ENCODE assay signal across 14 cellular contexts in the genomic region with DNA sequence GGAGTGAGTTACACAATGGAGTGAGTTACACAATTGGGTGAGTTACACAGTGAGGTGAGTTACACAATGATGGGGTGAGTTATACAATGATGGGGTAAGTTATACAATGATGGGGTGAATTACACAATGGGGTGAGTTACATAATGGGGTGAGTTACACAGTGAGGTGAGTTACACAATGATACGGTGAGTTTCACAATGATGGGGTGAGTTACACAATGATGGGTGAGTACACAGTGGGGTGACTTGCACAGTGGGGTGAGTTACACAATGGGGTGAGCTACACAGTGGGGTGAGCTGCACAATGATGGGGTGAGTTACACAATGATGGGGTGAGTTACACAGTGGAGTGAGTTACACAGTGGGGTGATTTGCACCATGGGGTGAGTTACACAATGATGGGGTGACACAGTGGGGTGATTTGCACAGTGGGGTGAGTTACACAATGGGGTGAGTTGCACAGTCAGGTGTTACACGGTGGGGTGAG. TPM values are rescaled to one million over a fixed set of nuclear protein-coding genes. Genes with fewer than 3 reads are reported as not detected.
A peak's percentile ranks its signal among the peaks of the same experiment; 100 is the strongest.
DNase-seq lines count a peak whose midpoint lies in the region; ATAC-seq and TF ChIP-seq lines count a peak whose summit lies in the region.
"Had no signal": no experiment of that assay in that cellular context is flagged by ENCODE, and none has a peak within 500 bp of the region (broad histone marks: within the 10 kb centered on the region; RNA-seq: fewer than 3 reads in every experiment).

No MANE protein-coding gene starts in this region.

- ATAC-seq in sciatic nerve (peak; percentile 60), HG03520 (IDR thresholded peaks at IDR 0.05; ENCODE audit: unreplicated experiment) (no peak), HG02588 (IDR thresholded peaks at IDR 0.05; ENCODE audit: unreplicated experiment) (no peak)

- H3K4me1 Mint-ChIP-seq in activated CD4-positive, alpha-beta memory T cell treated with anti-CD3 and anti-CD28 coated beads, Interleukin-2, amount 10 ng/mL, durations not matched to agents 7 days and 5 days = peaks cover 2% of the 10 kb centered on the region
- H3K4me1 Mint-ChIP-seq in activated CD4-positive, alpha-beta memory T cell treated with anti-CD3 and anti-CD28 coated beads for 36 hours (ENCODE audit: low read depth) = no peaks in the 10 kb centered on the region

- peaks cover 31% of the 10 kb centered on the region for H3K27me3 Mint-ChIP-seq in activated CD4-positive, alpha-beta memory T cell treated with anti-CD3 and anti-CD28 coated beads, Interleukin-2, amount 10 ng/mL, durations not matched to agents 7 days and 5 days
- peaks cover 39% of the 10 kb centered on the region for H3K27me3 Mint-ChIP-seq in activated CD4-positive, alpha-beta memory T cell treated with anti-CD3 and anti-CD28 coated beads for 36 hours

- peak; percentile 12 for DNase-seq in activated CD4-positive, alpha-beta memory T cell treated with anti-CD3 and anti-CD28 coated beads, Interleukin-2, amount 10 ng/mL, durations not matched to agents 7 days and 5 days
- DNase-seq in activated CD4-positive, alpha-beta memory T cell treated with anti-CD3 and anti-CD28 coated beads for 36 hours = no peak
- DNase-seq in NCI-H226 = peak; percentile 56
- DNase-seq in epithelial cell of proximal tubule (ENCODE audit: low read depth) = peak; percentile 43
- DNase-seq in sciatic nerve (ENCODE audit: low spot score) = no peak
- DNase-seq in kidney glomerular epithelial cell (lab: John Stamatoyannopoulos, UW) = no peak
- DNase-seq: amniotic stem cell, dermis blood vessel endothelial cell, NCI-H2081, SJCRH30 had no signal

- no peak for TF ChIP-seq CTCF in epithelial cell of proximal tubule (conservative IDR thresholded peaks at IDR 0.05; ENCODE audit: low read depth, low read length)

- POLR2A ChIA-PET in activated CD4-positive, alpha-beta memory T cell treated with anti-CD3 and anti-CD28 coated beads, Interleukin-2, amount 10 ng/mL, durations not matched to agents 7 days and 5 days (lab: Charles Lee) = no interaction called here
- POLR2A ChIA-PET in activated CD4-positive, alpha-beta memory T cell treated with anti-CD3 and anti-CD28 coated beads for 36 hours (lab: Charles Lee) = no interaction called here

- no peak overlapping the region for H3K4me3 Mint-ChIP-seq in activated CD4-positive, alpha-beta memory T cell treated with anti-CD3 and anti-CD28 coated beads, Interleukin-2, amount 10 ng/mL, durations not matched to agents 7 days and 5 days
- H3K4me3 Mint-ChIP-seq in activated CD4-positive, alpha-beta memory T cell treated with anti-CD3 and anti-CD28 coated beads for 36 hours = no peak overlapping the region
- H3K4me3 Mint-ChIP-seq: neural progenitor cell had no signal

- no peak overlapping the region for H3K4me3 ChIP-seq in epithelial cell of proximal tubule (ENCODE audit: low read depth, low read length)
- H3K4me3 ChIP-seq: lung, neural progenitor cell, SJCRH30 had no signal

- no peaks in the 10 kb centered on the region for H3K9me3 Mint-ChIP-seq in activated CD4-positive, alpha-beta memory T cell treated with anti-CD3 and anti-CD28 coated beads, Interleukin-2, amount 10 ng/mL, durations not matched to agents 7 days and 5 days
- H3K9me3 Mint-ChIP-seq in activated CD4-positive, alpha-beta memory T cell treated with anti-CD3 and anti-CD28 coated beads for 36 hours = peaks cover 7% of the 10 kb centered on the region

- CTCF ChIA-PET in activated CD4-positive, alpha-beta memory T cell treated with anti-CD3 and anti-CD28 coated beads, Interleukin-2, amount 10 ng/mL, durations not matched to agents 7 days and 5 days (lab: Charles Lee) = no interaction called here
- CTCF ChIA-PET in activated CD4-positive, alpha-beta memory T cell treated with anti-CD3 and anti-CD28 coated beads for 36 hours (lab: Charles Lee) = no interaction called here

- H3K27ac Mint-ChIP-seq in activated CD4-positive, alpha-beta memory T cell treated with anti-CD3 and anti-CD28 coated beads, Interleukin-2, amount 10 ng/mL, durations not matched to agents 7 days and 5 days = no peak overlapping the region
- H3K27ac Mint-ChIP-seq in activated CD4-positive, alpha-beta memory T cell treated with anti-CD3 and anti-CD28 coated beads for 36 hours = no peak overlapping the region
- H3K27ac Mint-ChIP-seq: neural progenitor cell had no signal

- no peaks in the 10 kb centered on the region for H3K36me3 Mint-ChIP-seq in activated CD4-positive, alpha-beta memory T cell treated with anti-CD3 and anti-CD28 coated beads, Interleukin-2, amount 10 ng/mL, durations not matched to agents 7 days and 5 days (ENCODE audit: low read depth)
- H3K36me3 Mint-ChIP-seq in activated CD4-positive, alpha-beta memory T cell treated with anti-CD3 and anti-CD28 coated beads for 36 hours = no peaks in the 10 kb centered on the region
- H3K36me3 Mint-ChIP-seq: neural progenitor cell had no signal

- intact Hi-C loops in activated CD4-positive, alpha-beta memory T cell treated with anti-CD3 and anti-CD28 coated beads for 36 hours (cut with micrococcal nuclease) = no loop called here
- intact Hi-C loops in sciatic nerve (cut with DNase I) = no loop called here

RNA-seq across cellular contexts. Expression of a gene that starts 52.5 kb away (rescaled TPM):
- total RNA-seq in activated CD4-positive, alpha-beta memory T cell treated with anti-CD3 and anti-CD28 coated beads, Interleukin-2, amount 10 ng/mL, durations not matched to agents 7 days and 5 days = 1 to 10 TPM; 1.3 to 1.8 TPM
- total RNA-seq in activated CD4-positive, alpha-beta memory T cell treated with anti-CD3 and anti-CD28 coated beads for 36 hours = 1 to 10 TPM; 1.5 TPM
- total RNA-seq in epithelial cell of proximal tubule = 127 and 142 TPM in 2 replicates
- total RNA-seq in sciatic nerve = 302 TPM

RNA-seq across cellular contexts. Expression of a gene that starts 57.5 kb away (rescaled TPM):
- 1 to 10 TPM; 2.5 to 2.9 TPM for total RNA-seq in activated CD4-positive, alpha-beta memory T cell treated with anti-CD3 and anti-CD28 coated beads, Interleukin-2, amount 10 ng/mL, durations not matched to agents 7 days and 5 days
- total RNA-seq in activated CD4-positive, alpha-beta memory T cell treated with anti-CD3 and anti-CD28 coated beads for 36 hours = 1 to 10 TPM; 1.5 to 1.8 TPM
- not detected in 2 replicates for total RNA-seq in epithelial cell of proximal tubule
- 3.6 TPM for total RNA-seq in sciatic nerve

Comparison
In these comparisons a context has a peak if more than half of its experiments do, and no peak if none do; other contexts are left out.
1. DNase-seq: peak in activated CD4-positive, alpha-beta memory T cell treated with anti-CD3 and anti-CD28 coated beads, Interleukin-2, amount 10 ng/mL, durations not matched to agents 7 days and 5 days (single experiment), NCI-H226 (single experiment) and epithelial cell of proximal tubule (single experiment); none in activated CD4-positive, alpha-beta memory T cell treated with anti-CD3 and anti-CD28 coated beads for 36 hours (single experiment), sciatic nerve (single experiment) and kidney glomerular epithelial cell (single experiment).
2. RNA of a gene that starts 52.5 kb away (total RNA-seq): 302 TPM in sciatic nerve (single experiment) and 127 to 142 TPM in epithelial cell of proximal tubule; 1.3 to 1.8 TPM in activated CD4-positive, alpha-beta memory T cell treated with anti-CD3 and anti-CD28 coated beads, Interleukin-2, amount 10 ng/mL, durations not matched to agents 7 days and 5 days and 1.5 TPM in activated CD4-positive, alpha-beta memory T cell treated with anti-CD3 and anti-CD28 coated beads for 36 hours; every median in the first group is over 10 times any median in the second.